Comparison of ENCODE assay signal across 8 cellular contexts in the genomic region with DNA sequence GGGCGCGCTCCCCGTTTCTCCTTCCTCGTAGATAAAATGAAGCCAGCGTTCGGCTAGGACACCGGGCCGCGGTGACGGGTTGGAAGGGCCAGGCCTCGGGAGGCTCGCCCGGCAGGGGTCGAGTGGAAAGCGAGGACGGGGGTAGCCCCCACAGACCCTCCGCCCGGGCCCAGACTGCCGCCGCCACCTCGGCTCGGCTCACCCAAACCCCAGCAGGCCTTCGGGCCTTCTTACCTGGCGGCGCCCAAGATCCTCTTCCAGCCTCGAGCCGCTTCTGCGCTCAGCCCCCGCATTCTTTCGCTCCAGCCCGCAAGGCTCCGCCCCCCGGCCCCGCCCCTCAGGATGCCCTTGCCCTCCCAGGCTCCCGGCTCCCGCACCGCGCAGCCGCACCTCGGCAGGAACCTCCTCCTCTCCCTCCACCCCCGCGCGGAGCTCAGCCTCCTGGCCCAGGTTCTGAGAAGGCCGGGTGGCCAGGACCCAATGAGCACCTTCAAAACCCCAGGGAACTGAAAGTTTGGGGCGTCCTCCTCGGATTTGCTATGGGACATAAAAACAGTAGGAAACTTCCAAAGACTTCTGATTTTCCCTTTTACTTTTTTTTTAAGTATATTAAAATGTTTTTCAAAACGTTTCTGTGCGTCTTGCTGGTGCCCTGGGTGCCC. TPM values are rescaled to one million over a fixed set of nuclear protein-coding genes. Genes with fewer than 3 reads are reported as not detected.
A peak's percentile ranks its signal among the peaks of the same experiment; 100 is the strongest.
DNase-seq lines count a peak whose midpoint lies in the region; ATAC-seq and TF ChIP-seq lines count a peak whose summit lies in the region.

A gene with protein sequence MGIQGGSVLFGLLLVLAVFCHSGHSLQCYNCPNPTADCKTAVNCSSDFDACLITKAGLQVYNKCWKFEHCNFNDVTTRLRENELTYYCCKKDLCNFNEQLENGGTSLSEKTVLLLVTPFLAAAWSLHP (minus strand): TSS at position 276 of the 662 bp plus-strand sequence. CDS start 13,978 bp downstream, outside the sequence.

- H3K4me1 ChIP-seq in iPS-18a (ENCODE audit: control insufficient read depth, low read depth, low read length) (peaks cover 9% of the 10 kb centered on the region), skeletal muscle satellite cell (ENCODE audit: control insufficient read depth, insufficient read depth, low read length) (peaks cover 41% of the 10 kb centered on the region)

- in situ Hi-C loops in T47D (cut with HindIII; ENCODE audit: low pct_unique_long_range_greater_than_20kb, low sequenced_read_pairs) = no loop called here

- peak; percentile 83 for DNase-seq in 8988T
- DNase-seq in NCI-H2171 (lab: John Stamatoyannopoulos, UW) = peak; percentile 98
- DNase-seq in WERI-Rb-1 = peak; percentile 96
- peak; percentile 94 to 97 for DNase-seq in T47D (ENCODE audit: low read depth in 1 of 2, low spot score in 1 of 2)

- no peaks in the 10 kb centered on the region for H3K9me3 ChIP-seq in WERI-Rb-1 (ENCODE audit: severe bottlenecking)
- H3K9me3 ChIP-seq in iPS-18a (ENCODE audit: control insufficient read depth, low read depth, low read length) = no peaks in the 10 kb centered on the region
- H3K9me3 ChIP-seq in skeletal muscle satellite cell (replicated peaks; ENCODE audit: low read length) = no peaks in the 10 kb centered on the region

- no peak for TF ChIP-seq CTCF in WERI-Rb-1 (IDR thresholded peaks at IDR 0.05; ENCODE audit: low read depth, low read length)

- peak within 1 kb of the TSS; percentile 87 for H3K4me2 ChIP-seq in skeletal muscle satellite cell (ENCODE audit: low read length)

- H3K27ac ChIP-seq in WERI-Rb-1 (peak within 1 kb of the TSS; percentile 66), iPS-18a (ENCODE audit: low read length) (no peak within 1 kb of the TSS)

- H3K4me3 ChIP-seq in WERI-Rb-1 (ENCODE audit: low read depth, low read length) (peak within 1 kb of the TSS; percentile 89), iPS-18a (ENCODE audit: low read length) (peak within 1 kb of the TSS; percentile 80), skeletal muscle satellite cell (ENCODE audit: low read length) (peak within 1 kb of the TSS; percentile 77)

- peak; percentile 36 for ATAC-seq in GM18861 (IDR thresholded peaks at IDR 0.05; ENCODE audit: unreplicated experiment)
- peak; percentile 59 for ATAC-seq in HG03095 (IDR thresholded peaks at IDR 0.05; ENCODE audit: unreplicated experiment)

- H3K27me3 ChIP-seq in WERI-Rb-1 (ENCODE audit: insufficient read depth, low read depth, severe bottlenecking) = no peaks in the 10 kb centered on the region
- peaks cover 14% of the 10 kb centered on the region for H3K27me3 ChIP-seq in iPS-18a (ENCODE audit: control insufficient read depth, insufficient read depth, low read length)
- no peaks in the 10 kb centered on the region for H3K27me3 ChIP-seq in skeletal muscle satellite cell (ENCODE audit: control insufficient read depth, insufficient read depth, low read length)

- H3K36me3 ChIP-seq in WERI-Rb-1 (peaks cover 3% of the 10 kb centered on the region; the same call in 1 of the 2 replicates), iPS-18a (ENCODE audit: control insufficient read depth, low read depth, low read length) (no peaks in the 10 kb centered on the region), skeletal muscle satellite cell (ENCODE audit: insufficient read depth, low read length) (peaks cover 39% of the 10 kb centered on the region)

- peak within 1 kb of the TSS; percentile 76 for H3K9ac ChIP-seq in iPS-18a (ENCODE audit: low read length)
- H3K9ac ChIP-seq in skeletal muscle satellite cell (ENCODE audit: low read depth, low read length) = peak within 1 kb of the TSS; percentile 98

RNA-seq across cellular contexts. Expression of the gene that starts here (rescaled TPM):
- 384 and 517 TPM in 2 replicates for total RNA-seq in skeletal muscle satellite cell (2012; rRNA removed)
